15 cellular contexts compared by ENCODE assay signal in the genomic region with DNA sequence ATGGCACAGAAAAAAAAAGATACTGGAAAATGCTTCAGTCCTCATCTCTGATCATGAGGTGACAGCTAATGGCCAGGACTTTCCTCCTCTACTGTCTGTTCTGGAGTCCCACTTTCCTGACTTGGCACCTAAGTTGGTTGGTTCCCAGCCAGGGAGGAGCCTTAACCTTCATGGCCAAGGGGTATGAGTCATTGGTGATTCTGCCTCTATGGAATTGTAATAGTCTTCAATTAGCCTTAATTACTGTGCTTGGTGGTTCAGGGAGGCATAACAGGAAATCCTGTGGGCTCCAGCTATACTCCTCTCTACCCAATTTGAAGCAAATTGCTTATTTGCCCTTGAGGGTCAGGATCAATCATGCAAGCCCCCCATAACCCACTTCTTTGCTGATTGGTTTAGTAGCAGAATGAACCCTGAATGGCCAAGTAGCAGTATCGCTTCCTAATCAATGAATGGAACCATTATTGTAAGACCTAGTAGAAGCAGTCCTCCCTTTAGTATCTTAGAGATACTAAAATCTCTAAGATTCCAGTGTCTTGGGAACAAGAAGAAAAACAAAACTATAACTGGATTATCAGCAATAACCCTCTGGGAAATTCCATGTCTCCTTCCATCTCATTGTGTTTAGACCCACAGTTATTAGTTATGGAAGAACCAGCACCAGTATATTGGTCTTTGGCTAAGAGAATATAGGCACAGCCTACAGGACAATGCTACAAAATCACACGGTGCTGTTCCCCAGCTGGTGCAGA.
DNase-seq lines count a peak whose midpoint lies in the region; ATAC-seq and TF ChIP-seq lines count a peak whose summit lies in the region.
"Had no signal": no experiment of that assay in that cellular context is flagged by ENCODE, and none has a peak within 500 bp of the region (broad histone marks: within the 10 kb centered on the region; RNA-seq: fewer than 3 reads in every experiment).

No MANE protein-coding gene starts in this region.

- H4K8ac ChIP-seq in mesenchymal stem cell (ENCODE audit: low read length), result no peak overlapping the region

- peak overlapping the region; percentile 44 for H3K9ac ChIP-seq in mesenchymal stem cell (ENCODE audit: low read length)

- intact Hi-C loops in Right ventricle myocardium superior (cut with DNase I), result no loop called here

- H3K4ac ChIP-seq in mesenchymal stem cell (ENCODE audit: low read depth in 1 of 2, low read length in 2 of 2), result peak overlapping the region in 1 of 2 experiments; percentile 46

- H2BK12ac ChIP-seq in mesenchymal stem cell (ENCODE audit: low read length in 2 of 2), result peak overlapping the region; percentile 59 to 76

- no peak for TF ChIP-seq CTCF in cardiac fibroblast (IDR thresholded peaks at IDR 0.05; ENCODE audit: low read depth, low read length)

- 100% methylated on average over 1 of the region's 2 CpGs for WGBS in mesenchymal stem cell

- H4K91ac ChIP-seq in mesenchymal stem cell (ENCODE audit: low read length), result no peak overlapping the region

- no peak overlapping the region for H3K18ac ChIP-seq in mesenchymal stem cell (ENCODE audit: low read depth in 1 of 2, low read length in 2 of 2)

- peaks cover 4% of the 10 kb centered on the region for H3K9me3 ChIP-seq in mesenchymal stem cell (ENCODE audit: control insufficient read depth, low read length)

- no peaks in the 10 kb centered on the region for H3K79me1 ChIP-seq in mesenchymal stem cell (replicated peaks; ENCODE audit: low read length, poor library complexity, severe bottlenecking)

- H2AK5ac ChIP-seq in mesenchymal stem cell (ENCODE audit: low read length, severe bottlenecking), result no peak overlapping the region

- peaks cover 16% of the 10 kb centered on the region for H3K4me1 ChIP-seq in mesenchymal stem cell (ENCODE audit: control insufficient read depth, insufficient read depth, low read depth, low read length)

- no peak overlapping the region for H3K4me3 ChIP-seq in cardiac fibroblast (replicated peaks in 1 of 2; ENCODE audit: low read depth in 2 of 2, low read length in 2 of 2)
- no peak overlapping the region for H3K4me3 ChIP-seq in mesenchymal stem cell (ENCODE audit: insufficient read depth in 1 of 2, low read depth in 1 of 2, low read length in 2 of 2)

- H3K23ac ChIP-seq in mesenchymal stem cell (ENCODE audit: low read length in 2 of 2), result no peak overlapping the region

- no peak overlapping the region for H3K4me2 ChIP-seq in mesenchymal stem cell (ENCODE audit: low read length, poor library complexity, severe bottlenecking)

- H3K14ac ChIP-seq in mesenchymal stem cell (ENCODE audit: low read length in 2 of 2), result no peak overlapping the region

- no peak for ATAC-seq in HG03342 (IDR thresholded peaks at IDR 0.05; ENCODE audit: unreplicated experiment)
- ATAC-seq in Right ventricle myocardium superior (ENCODE audit: poor library complexity), result no peak
- ATAC-seq in GM18502 (IDR thresholded peaks at IDR 0.05; ENCODE audit: poor library complexity, unreplicated experiment), result no peak
- ATAC-seq: activated CD4-positive, CD25-positive, alpha-beta regulatory T cell treated with anti-CD3 and anti-CD28 coated beads, Interleukin-2, amount 50 U/mL, for 24 hours; left ventricle myocardium superior; stimulated activated effector memory CD8-positive, alpha-beta T cell treated with anti-CD3 and anti-CD28 coated beads, Interleukin-12 subunit alpha, Interleukin-12 subunit beta, amount 100 ng/mL, for 72 hours had no signal

- peak overlapping the region; percentile 67 for H3K27ac ChIP-seq in mesenchymal stem cell (ENCODE audit: low read length, poor library complexity, severe bottlenecking)

- peak; percentile 28 for DNase-seq in COLO829 (ENCODE audit: low spot score)
- DNase-seq in NCI-H1048 (lab: John Stamatoyannopoulos, UW), result peak; percentile 4
- DNase-seq in cardiac fibroblast (ENCODE audit: low read depth in 2 of 2), result peak; percentile 71 to 90
- peak; percentile 73 for DNase-seq in mesenchymal stem cell
- DNase-seq in Right ventricle myocardium superior, result no peak
- DNase-seq in activated effector memory CD4-positive, alpha-beta T cell treated with anti-CD3 and anti-CD28 coated beads, Interleukin-2, amount 50 U/mL, for 16 hours, result no peak
- DNase-seq: activated T-cell treated with anti-CD3 and anti-CD28 coated beads, Interleukin-2, amount 50 U/mL, for 48 hours; H7; left ventricle myocardium superior; NCI-H526 treated with DMSO at 0.1 percent for 48 hours; occipital lobe had no signal

- H3K36me3 ChIP-seq in mesenchymal stem cell (ENCODE audit: control insufficient read depth in 1 of 2, insufficient read depth in 2 of 2, low read depth in 1 of 2, low read length in 2 of 2), result no peaks in the 10 kb centered on the region

- no peak overlapping the region for H2BK15ac ChIP-seq in mesenchymal stem cell (ENCODE audit: low read depth, poor library complexity, severe bottlenecking)

- no peak overlapping the region for H2BK5ac ChIP-seq in mesenchymal stem cell (ENCODE audit: low read depth, low read length, poor library complexity, severe bottlenecking)

- peak overlapping the region; percentile 56 for H2BK120ac ChIP-seq in mesenchymal stem cell (ENCODE audit: low read depth, low read length)

- no peaks in the 10 kb centered on the region for H3K27me3 ChIP-seq in mesenchymal stem cell (ENCODE audit: control insufficient read depth in 1 of 2, insufficient read depth in 1 of 2, low read length in 2 of 2)

- H2AFZ ChIP-seq in mesenchymal stem cell (ENCODE audit: low read depth, low read length), result no peak overlapping the region

Comparison
In these comparisons a context has a peak if more than half of its experiments do, and no peak if none do; other contexts are left out.
1. DNase-seq: peak in COLO829 (single experiment), NCI-H1048 (single experiment), cardiac fibroblast (2 of 2) and mesenchymal stem cell (single experiment); none in Right ventricle myocardium superior (single experiment) and activated effector memory CD4-positive, alpha-beta T cell treated with anti-CD3 and anti-CD28 coated beads, Interleukin-2, amount 50 U/mL, for 16 hours (single experiment).